In the genomic region with DNA sequence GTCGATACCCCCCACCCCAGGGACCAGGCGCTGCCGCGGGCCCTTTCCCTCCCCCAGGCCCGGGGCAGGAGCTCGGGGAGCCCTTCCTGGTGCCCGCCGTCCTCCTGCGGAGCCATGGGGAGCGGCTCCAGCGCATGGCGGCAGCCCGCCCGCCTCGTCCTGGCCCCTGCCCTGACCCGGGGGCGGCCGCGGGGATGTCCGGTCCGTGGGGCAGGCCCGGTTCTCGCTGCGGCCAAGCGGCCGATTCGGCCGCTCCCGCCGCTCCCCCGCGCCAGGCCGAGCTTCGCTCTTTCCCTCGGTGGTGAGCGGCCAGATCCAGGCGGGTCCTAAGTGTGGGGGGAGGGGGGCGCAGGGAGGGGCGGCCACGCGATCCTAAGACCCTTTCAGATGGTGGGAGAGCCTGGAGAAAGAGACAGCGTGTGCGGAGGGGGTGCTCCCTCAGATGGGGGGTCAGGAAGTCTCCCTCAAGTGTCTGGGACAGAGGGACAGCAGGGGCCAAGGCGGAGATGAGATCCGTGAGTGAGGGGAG, we compare ENCODE assay signal across 9 cellular contexts. TPM values are rescaled to one million over a fixed set of nuclear protein-coding genes. Genes with fewer than 3 reads are reported as not detected.
DNase-seq lines count a peak whose midpoint lies in the region; ATAC-seq and TF ChIP-seq lines count a peak whose summit lies in the region.
"Had no signal": no experiment of that assay in that cellular context is flagged by ENCODE, and none has a peak within 500 bp of the region (broad histone marks: within the 10 kb centered on the region; RNA-seq: fewer than 3 reads in every experiment).

No MANE protein-coding gene starts in this region.

- no peaks in the 10 kb centered on the region for H3K36me3 ChIP-seq in colonic mucosa

- no peaks in the 10 kb centered on the region for H3K9me3 ChIP-seq in colonic mucosa

- H3K27me3 ChIP-seq in colonic mucosa = no peaks in the 10 kb centered on the region

- H3K4me3 Mint-ChIP-seq in mesothelial cell of epicardium = peak overlapping the region; percentile 86

- H3K4me3 ChIP-seq in AG09309 (ENCODE audit: control insufficient read depth, low read depth, low read length) (peak overlapping the region; percentile 70), colonic mucosa (peak overlapping the region; percentile 96)

- peaks cover 5% of the 10 kb centered on the region for H3K4me1 ChIP-seq in colonic mucosa

- H3K9ac ChIP-seq in colonic mucosa (ENCODE audit: low read depth in 2 of 2, low read length in 2 of 2) = peak overlapping the region; percentile 81 to 90

- no peaks in the 10 kb centered on the region for H3K36me3 Mint-ChIP-seq in mesothelial cell of epicardium

- H3K9me3 Mint-ChIP-seq in mesothelial cell of epicardium = no peaks in the 10 kb centered on the region

- ATAC-seq in GM18909 (IDR thresholded peaks at IDR 0.05; ENCODE audit: poor library complexity, unreplicated experiment) (no peak), HG03039 (IDR thresholded peaks at IDR 0.05; ENCODE audit: unreplicated experiment) (no peak)

- peaks cover 14% of the 10 kb centered on the region for H3K27me3 Mint-ChIP-seq in mesothelial cell of epicardium (ENCODE audit: low read depth)

- DNase-seq in AG09309 (ENCODE audit: low read depth) (no peak), HuH-7.5 (ENCODE audit: low spot score) (peak; percentile 60), colonic mucosa (no peak), mesothelial cell of epicardium (ENCODE audit: low spot score in 2 of 2, unreplicated experiment in 2 of 2) (peak in 1 of 2 experiments; percentile 46), DMS153 treated with DMSO at 0.1 percent for 48 hours (lab: John Stamatoyannopoulos, UW; ENCODE audit: unreplicated experiment) (no peak), HCEC 1CT (no peak)

- H3K27ac Mint-ChIP-seq in mesothelial cell of epicardium = no peak overlapping the region

- intact Hi-C loops in colonic mucosa (cut with DNase I) = no loop called here

- H3K4me1 Mint-ChIP-seq in mesothelial cell of epicardium = peaks cover 9% of the 10 kb centered on the region

- peak overlapping the region; percentile 31 for H3K27ac ChIP-seq in colonic mucosa
- H3K27ac ChIP-seq: epithelial cell of prostate had no signal

- TF ChIP-seq CTCF in AG09309 (IDR thresholded peaks at IDR 0.05; ENCODE audit: control insufficient read depth, insufficient read depth, low read depth, low read length, missing control alignments) (no peak), colonic mucosa (IDR thresholded peaks at IDR 0.05) (no peak), mesothelial cell of epicardium (IDR thresholded peaks at IDR 0.05; ENCODE audit: unreplicated experiment) (no peak)

RNA-seq across cellular contexts. Expression of a gene that starts 1.3 kb away (rescaled TPM):
- total RNA-seq in colonic mucosa (10 to 100 TPM; 34.1 to 39.6 TPM), mesothelial cell of epicardium (58.7 to 67.9 TPM (median 64.5 TPM) in 3 replicates)

RNA-seq across cellular contexts. Expression of a gene that starts 12.2 kb away (rescaled TPM):
- 100 to 1,000 TPM in 1 of 2 donors, 10 to 100 TPM in 1; 69.8 to 127 TPM for total RNA-seq in colonic mucosa
- total RNA-seq in mesothelial cell of epicardium = 64.1 to 70.5 TPM (median 69.1 TPM) in 3 replicates

RNA-seq across cellular contexts. Expression of a gene that starts 20.3 kb away (rescaled TPM):
- total RNA-seq in colonic mucosa = 100 to 1,000 TPM; 115 to 176 TPM
- 243 to 264 TPM (median 251 TPM) in 3 replicates for total RNA-seq in mesothelial cell of epicardium
